ENCODE assay signal across 22 cellular contexts in the genomic region with DNA sequence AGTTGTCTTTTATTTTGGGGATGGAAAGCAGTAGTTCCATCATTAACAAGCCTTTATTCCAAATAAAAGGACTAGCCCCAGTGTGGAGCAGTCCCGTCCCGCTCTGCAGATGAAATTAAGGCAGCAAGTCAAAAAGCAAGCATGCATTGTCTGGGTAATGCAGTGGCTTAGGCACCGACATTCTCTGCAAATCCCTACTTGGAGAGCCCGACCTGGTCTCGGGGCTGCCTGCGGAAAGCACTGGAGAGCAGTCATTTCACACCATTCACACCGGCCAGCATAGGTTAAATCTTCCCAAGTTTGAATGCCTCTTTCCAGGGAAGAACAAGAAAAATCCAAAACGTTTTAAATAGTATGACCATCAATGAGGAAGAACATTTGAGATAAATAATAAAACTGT. TPM values are rescaled to one million over a fixed set of nuclear protein-coding genes. Genes with fewer than 3 reads are reported as not detected.
DNase-seq lines count a peak whose midpoint lies in the region; ATAC-seq, FAIRE-seq and TF ChIP-seq lines count a peak whose summit lies in the region.
"Had no signal": no experiment of that assay in that cellular context is flagged by ENCODE, and none has a peak within 500 bp of the region (broad histone marks: within the 10 kb centered on the region; RNA-seq: fewer than 3 reads in every experiment).

No MANE protein-coding gene starts in this region.

- H2BK120ac ChIP-seq in H1 (replicated peaks; ENCODE audit: low read depth, low read length): no peak overlapping the region

- H3K27ac ChIP-seq in GM23338 (ENCODE audit: low read depth): no peak overlapping the region
- H3K27ac ChIP-seq in H1 (ENCODE audit: low read depth, low read length): no peak overlapping the region
- no peak overlapping the region for H3K27ac ChIP-seq in neural progenitor cell
- H3K27ac ChIP-seq: HL-60 had no signal

- no peak overlapping the region for H2BK15ac ChIP-seq in H1 (ENCODE audit: low read length)

- no peak overlapping the region for H4K5ac ChIP-seq in H1 (ENCODE audit: insufficient read length, low read depth, low read length)

- peaks cover 8% of the 10 kb centered on the region for H3K9me3 Mint-ChIP-seq in GM23338
- no peaks in the 10 kb centered on the region for H3K9me3 Mint-ChIP-seq in neural progenitor cell
- H3K9me3 Mint-ChIP-seq in activated CD8-positive, alpha-beta T cell treated with anti-CD3 and anti-CD28 coated beads for 36 hours: peaks cover 3% of the 10 kb centered on the region

- H4K91ac ChIP-seq in H1 (replicated peaks; ENCODE audit: insufficient read length, low read length): peak overlapping the region; percentile 7

- no peak overlapping the region for H3K23ac ChIP-seq in H1 (ENCODE audit: insufficient read length)

- peak overlapping the region; percentile 17; the same call in 1 of the 2 replicates for H2BK5ac ChIP-seq in H1 (ENCODE audit: low read depth, low read length)

- H3K4me2 ChIP-seq in GM23338: no peak overlapping the region
- peak overlapping the region in 1 of 2 experiments; percentile 6; a peak in 2 of 4 replicates for H3K4me2 ChIP-seq in H1 (ENCODE audit: insufficient read depth in 1 of 2, low read depth in 2 of 2, low read length in 2 of 2)
- H3K4me2 ChIP-seq in neural progenitor cell: peak overlapping the region; percentile 42

- H3K56ac ChIP-seq in H1 (replicated peaks; ENCODE audit: insufficient read length, low read depth, low read length): no peak overlapping the region

- H3K14ac ChIP-seq in H1 (ENCODE audit: insufficient read length): no peak overlapping the region

- H3K23me2 ChIP-seq in H1 (ENCODE audit: low read depth, low read length): no peaks in the 10 kb centered on the region

- no peak overlapping the region for H2AK5ac ChIP-seq in H1 (ENCODE audit: low read depth, low read length)

- H3K27me3 ChIP-seq in GM23338 (ENCODE audit: insufficient read depth) (no peaks in the 10 kb centered on the region), H1 (replicated peaks in 1 of 4; ENCODE audit: control insufficient read depth in 3 of 4, extremely low read depth in 1 of 4, insufficient read depth in 3 of 4, low read length in 3 of 4) (no peaks in the 10 kb centered on the region; a peak in 1 of 7 replicates), neural progenitor cell (no peaks in the 10 kb centered on the region)
- H3K27me3 ChIP-seq: BE2C had no signal

- TF ChIP-seq POLR2A in H1 (IDR thresholded peaks at IDR 0.05; ENCODE audit: control extremely low read depth in 1 of 2, low read depth in 2 of 2, low read length in 2 of 2): no peak

- no peak for FAIRE-seq in H1 (lab: Jason Lieb, UNC)
- FAIRE-seq: GM12892, GM18507 had no signal

- no peak overlapping the region for H3K4me3 Mint-ChIP-seq in GM23338
- H3K4me3 Mint-ChIP-seq in neural progenitor cell: no peak overlapping the region
- H3K4me3 Mint-ChIP-seq in activated CD8-positive, alpha-beta T cell treated with anti-CD3 and anti-CD28 coated beads for 36 hours: no peak overlapping the region
- H3K4me3 Mint-ChIP-seq: CD4-positive, CD25-positive, alpha-beta regulatory T cell; CD8-positive, alpha-beta memory T cell had no signal

- intact Hi-C loops in activated CD8-positive, alpha-beta T cell treated with anti-CD3 and anti-CD28 coated beads for 36 hours (cut with micrococcal nuclease): no loop called here

- no peak overlapping the region for H3K4ac ChIP-seq in H1 (replicated peaks; ENCODE audit: insufficient read length, low read depth, low read length)

- H3K36me3 Mint-ChIP-seq in GM23338 (ENCODE audit: low read depth): peaks cover 4% of the 10 kb centered on the region; the same call in 2 of the 3 replicates
- H3K36me3 Mint-ChIP-seq in neural progenitor cell: no peaks in the 10 kb centered on the region
- no peaks in the 10 kb centered on the region for H3K36me3 Mint-ChIP-seq in activated CD8-positive, alpha-beta T cell treated with anti-CD3 and anti-CD28 coated beads for 36 hours (ENCODE audit: low read depth)
- H3K36me3 Mint-ChIP-seq: CD4-positive, CD25-positive, alpha-beta regulatory T cell; CD8-positive, alpha-beta memory T cell had no signal

- peaks cover under 1 to 4% of the 10 kb centered on the region in 2 experiments; a peak in 2 of 4 replicates for H3K9me3 ChIP-seq in H1 (ENCODE audit: insufficient read depth in 2 of 2, low read depth in 1 of 2, low read length in 1 of 2)
- no peaks in the 10 kb centered on the region for H3K9me3 ChIP-seq in neural progenitor cell (ENCODE audit: low read depth)
- H3K9me3 ChIP-seq: BE2C had no signal

- DNase-seq in GM23338 (ENCODE audit: low spot score) (no peak), H1 (ENCODE audit: low read depth in 1 of 2, low spot score in 2 of 2) (no peak), iPS-NIHi11 (ENCODE audit: low spot score) (peak; percentile 34), neural progenitor cell (ENCODE audit: low spot score) (peak; percentile 54), KG1 (lab: John Stamatoyannopoulos, UW) (no peak), AG08396 (ENCODE audit: low spot score) (no peak)
- no peak for DNase-seq in activated CD8-positive, alpha-beta T cell treated with anti-CD3 and anti-CD28 coated beads for 36 hours
- DNase-seq: BE2C; C1 segment of cervical spinal cord; CD4-positive, CD25-positive, alpha-beta regulatory T cell; CD8-positive, alpha-beta memory T cell; COR-L47; DMS 273 treated with DMSO at 0.1 percent for 48 hours; DND-41; EL; GDM1; GOT3; HCEC 1CT had no signal

- H3K79me1 ChIP-seq in H1 (ENCODE audit: low read depth, low read length): no peaks in the 10 kb centered on the region

- H3K27ac Mint-ChIP-seq in GM23338 (no peak overlapping the region), neural progenitor cell (no peak overlapping the region)
- no peak overlapping the region for H3K27ac Mint-ChIP-seq in activated CD8-positive, alpha-beta T cell treated with anti-CD3 and anti-CD28 coated beads for 36 hours
- H3K27ac Mint-ChIP-seq: CD4-positive, CD25-positive, alpha-beta regulatory T cell; CD8-positive, alpha-beta memory T cell had no signal

- no peak overlapping the region for H2BK20ac ChIP-seq in H1 (ENCODE audit: low read length)

- H3K9me2 ChIP-seq in GM23338 (ENCODE audit: insufficient read depth): no peaks in the 10 kb centered on the region

- peaks cover 6% of the 10 kb centered on the region for H3K4me1 Mint-ChIP-seq in GM23338
- peaks cover 5% of the 10 kb centered on the region for H3K4me1 Mint-ChIP-seq in neural progenitor cell
- H3K4me1 Mint-ChIP-seq in activated CD8-positive, alpha-beta T cell treated with anti-CD3 and anti-CD28 coated beads for 36 hours (ENCODE audit: low read depth): no peaks in the 10 kb centered on the region
- H3K4me1 Mint-ChIP-seq: CD4-positive, CD25-positive, alpha-beta regulatory T cell; CD8-positive, alpha-beta memory T cell had no signal

- H3K36me3 ChIP-seq in GM23338 (ENCODE audit: insufficient read depth) (no peaks in the 10 kb centered on the region), H1 (ENCODE audit: control insufficient read depth in 2 of 4, insufficient read depth in 4 of 4, low read length in 3 of 4) (no peaks in the 10 kb centered on the region), neural progenitor cell (no peaks in the 10 kb centered on the region)
- H3K36me3 ChIP-seq: BE2C had no signal

- no peak for TF ChIP-seq EP300 in H1 (IDR thresholded peaks at IDR 0.05; ENCODE audit: borderline replicate concordance in 1 of 2, low read depth in 2 of 2, low read length in 2 of 2)

- H3F3A ChIP-seq in GM23338 (replicated peaks; ENCODE audit: low read depth): no peaks in the 10 kb centered on the region
- H3F3A ChIP-seq in neural progenitor cell (ENCODE audit: low read depth): no peaks in the 10 kb centered on the region

- H3K9ac ChIP-seq in H1 (replicated peaks in 1 of 4; ENCODE audit: extremely low read depth in 1 of 4, low read depth in 3 of 4, low read length in 3 of 4) (no peak overlapping the region), neural progenitor cell (no peak overlapping the region)

- CTCF ChIA-PET in H1 (lab: Charles Lee; ENCODE audit: partially characterized antibody): interaction anchor here (0.6 kb wide), 1 partner anchor 102 kb away, joined by 7 read pairs; no protein-coding TSS in a partner anchor
- CTCF ChIA-PET in activated CD8-positive, alpha-beta T cell treated with anti-CD3 and anti-CD28 coated beads for 36 hours (lab: Charles Lee): no interaction called here

- H4K20me1 ChIP-seq in GM23338 (replicated peaks; ENCODE audit: insufficient read depth) (no peaks in the 10 kb centered on the region), H1 (replicated peaks in 1 of 2; ENCODE audit: control insufficient read depth in 1 of 2, insufficient read depth in 2 of 2, low read length in 2 of 2) (no peaks in the 10 kb centered on the region), neural progenitor cell (ENCODE audit: low read depth) (no peaks in the 10 kb centered on the region)

- WGBS in H1 (ENCODE audit: extremely low coverage in 1 of 2, insufficient coverage in 1 of 2, insufficient read length in 1 of 2, insufficient replicate concordance in 2 of 2, low coverage in 1 of 2, low lambda C conversion rate in 2 of 2, missing lambda C conversion rate in 1 of 2), 2 experiments: 44% methylated on average over 8 of the region's 8 CpGs; no CpG with 5 or more reads in 1 of the 2 experiments

- H3K79me2 ChIP-seq in GM23338 (replicated peaks; ENCODE audit: insufficient read depth) (no peaks in the 10 kb centered on the region), H1 (ENCODE audit: control insufficient read depth in 1 of 2, insufficient read depth in 2 of 2, low read length in 2 of 2) (no peaks in the 10 kb centered on the region), neural progenitor cell (ENCODE audit: low read depth) (no peaks in the 10 kb centered on the region)

- POLR2A ChIA-PET in H1 (lab: Charles Lee; ENCODE audit: partially characterized antibody): no interaction called here
- POLR2A ChIA-PET in activated CD8-positive, alpha-beta T cell treated with anti-CD3 and anti-CD28 coated beads for 36 hours (lab: Charles Lee): no interaction called here

- peak overlapping the region; percentile 85 for H2AFZ ChIP-seq in GM23338
- H2AFZ ChIP-seq in H1 (ENCODE audit: low read length): peak overlapping the region; percentile 90
- H2AFZ ChIP-seq in neural progenitor cell (replicated peaks): peak overlapping the region; percentile 81

- TF ChIP-seq CTCF in GM23338 (conservative IDR thresholded peaks at IDR 0.05; ENCODE audit: low read depth in 2 of 2): no peak
- TF ChIP-seq CTCF in H1 (IDR thresholded peaks at IDR 0.05; ENCODE audit: control extremely low read depth in 1 of 3, insufficient read depth in 1 of 3, low read depth in 1 of 3, low read length in 3 of 3): no peak
- TF ChIP-seq CTCF in neural progenitor cell (IDR thresholded peaks at IDR 0.05): no peak
- TF ChIP-seq CTCF in activated CD8-positive, alpha-beta T cell treated with anti-CD3 and anti-CD28 coated beads for 36 hours (IDR thresholded peaks at IDR 0.05): no peak

- H4K8ac ChIP-seq in H1 (ENCODE audit: extremely low read depth, insufficient read depth, low read length): no peak overlapping the region

- no peaks in the 10 kb centered on the region for H3K4me1 ChIP-seq in GM23338 (ENCODE audit: insufficient read depth)
- H3K4me1 ChIP-seq in H1 (replicated peaks in 1 of 4; ENCODE audit: control insufficient read depth in 3 of 4, insufficient read depth in 4 of 4, low read length in 3 of 4): peaks cover 0 to 2% (median 0%) of the 10 kb centered on the region in 4 experiments; a peak in 1 of 7 replicates
- H3K4me1 ChIP-seq in neural progenitor cell: peaks cover 9% of the 10 kb centered on the region
- H3K4me1 ChIP-seq: BE2C had no signal

- no peak overlapping the region for H2BK12ac ChIP-seq in H1 (ENCODE audit: low read depth, low read length)

- H3K18ac ChIP-seq in H1 (ENCODE audit: extremely low read depth, low read length): no peak overlapping the region

- no peak overlapping the region for H3K4me3 ChIP-seq in GM23338
- H3K4me3 ChIP-seq in H1 (ENCODE audit: extremely low read depth in 1 of 4, insufficient read depth in 2 of 4, low read depth in 3 of 4, low read length in 4 of 4): no peak overlapping the region
- H3K4me3 ChIP-seq in neural progenitor cell: no peak overlapping the region

- H3K27me3 Mint-ChIP-seq in GM23338 (ENCODE audit: insufficient read depth, low read depth, poor library complexity) (peaks cover 10% of the 10 kb centered on the region), neural progenitor cell (ENCODE audit: insufficient read depth, low read depth) (peaks cover 6% of the 10 kb centered on the region)
- H3K27me3 Mint-ChIP-seq in activated CD8-positive, alpha-beta T cell treated with anti-CD3 and anti-CD28 coated beads for 36 hours: peaks cover 5% of the 10 kb centered on the region

- ATAC-seq in GM23338 (peak; percentile 65; the same call in 2 of the 3 replicates), GM19328 (IDR thresholded peaks at IDR 0.05; ENCODE audit: unreplicated experiment) (no peak)
- ATAC-seq in activated CD8-positive, alpha-beta T cell treated with anti-CD3 and anti-CD28 coated beads for 36 hours: no peak

- TF ChIP-seq RAD21 in H1 (IDR thresholded peaks at IDR 0.05 in 1 of 2, conservative IDR thresholded peaks at IDR 0.05 in 1 of 2; ENCODE audit: low read depth in 2 of 2, low read length in 2 of 2): no peak

RNA-seq across cellular contexts. Expression of gene RAB12, which starts 24.4 kb away (rescaled TPM):
- 80.4 and 92.3 TPM in 2 replicates for total RNA-seq in GM23338 (2014; rRNA removed; shearing (Covaris generic))
- polyA plus RNA-seq in GM23338 (2016; fragmentation: Nextera tagmentation; extraction: Ambion mirVana) (16.7 and 20.7 TPM in 2 replicates), H1 (2011; rRNA removed) (11.6 and 19.7 TPM in 2 replicates)
- total RNA-seq in H1 (2021; fragmentation: NEBNext Ultra II Directional; extraction: Animal tissue kit (Norgen Biotek cat#: 25700)): 42.1 and 45.9 TPM in 2 replicates
- 25.6 TPM for polyA plus RNA-seq in H1 (2011; cell fraction: cytosol; rRNA removed)
- 14.5 TPM for polyA plus RNA-seq in H1 (2011; cell fraction: nucleus; rRNA removed)
- 26.6 to 45.7 TPM (median 29.0 TPM) in 4 replicates for polyA plus RNA-seq in H1 (2012, experiment 1 of 2)
- polyA plus RNA-seq in H1 (2012, experiment 2 of 2): 12.6 TPM
- 41.6 TPM for polyA plus RNA-seq in H1 (2013, experiment 1 of 2)
- polyA plus RNA-seq in H1 (2013, experiment 2 of 2): 35.7 TPM
- polyA minus RNA-seq in H1 (2011; rRNA and poly(A)+ RNA removed): 14.5 and 18.1 TPM in 2 replicates
- 22.2 TPM for polyA minus RNA-seq in H1 (2011; cell fraction: cytosol; rRNA and poly(A)+ RNA removed)
- polyA minus RNA-seq in H1 (2011; cell fraction: nucleus; rRNA and poly(A)+ RNA removed): 37.2 TPM
- 24.6 and 41.4 TPM in 2 replicates for total RNA-seq in neural progenitor cell (ENCODE audit: low replicate concordance)
- 10 to 100 TPM; 11.9 to 13.7 TPM for total RNA-seq in activated CD8-positive, alpha-beta T cell treated with anti-CD3 and anti-CD28 coated beads for 36 hours

Comparison
In these comparisons a context has a peak if more than half of its experiments do, and no peak if none do; other contexts are left out.
1. DNase-seq: peak in iPS-NIHi11 (single experiment) and neural progenitor cell (single experiment); none in GM23338 (single experiment), H1 (0 of 2), KG1 (single experiment), activated CD8-positive, alpha-beta T cell treated with anti-CD3 and anti-CD28 coated beads for 36 hours (single experiment) and AG08396 (single experiment).
2. Peak in every context shown above with its lines, with median percentiles within 50 percentile points of each other: H2AFZ ChIP-seq.